ENCODE assay signal across 12 cellular contexts in the genomic region with DNA sequence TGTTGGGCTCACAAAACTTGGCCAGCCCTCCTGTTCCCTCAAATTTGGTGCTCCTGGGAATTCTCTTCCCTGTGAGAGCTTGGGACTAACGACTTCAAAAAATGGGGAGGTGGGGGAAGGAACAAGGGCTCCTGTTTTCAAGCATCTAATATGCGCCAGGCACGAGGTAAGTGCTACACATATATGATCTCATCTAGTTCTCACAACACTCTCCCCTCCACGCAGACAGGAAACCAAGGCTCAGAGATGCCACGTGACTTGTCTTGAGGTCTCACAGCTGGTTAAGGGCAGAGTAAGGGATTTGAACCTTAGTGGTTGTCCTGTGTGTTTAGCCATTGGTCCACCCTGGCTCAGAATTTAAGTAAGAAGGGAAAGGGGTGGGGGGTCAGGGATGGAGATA.
A peak's percentile ranks its signal among the peaks of the same experiment; 100 is the strongest.
DNase-seq lines count a peak whose midpoint lies in the region; ATAC-seq, FAIRE-seq and TF ChIP-seq lines count a peak whose summit lies in the region.
"Had no signal": no experiment of that assay in that cellular context is flagged by ENCODE, and none has a peak within 500 bp of the region (broad histone marks: within the 10 kb centered on the region; RNA-seq: fewer than 3 reads in every experiment).

No MANE protein-coding gene starts in this region.

- no peak overlapping the region for H3K27ac ChIP-seq in small intestine (ENCODE audit: low read depth in 1 of 2, low read length in 1 of 2)
- H3K27ac ChIP-seq in ovary: no peak overlapping the region
- H3K27ac ChIP-seq in testis: no peak overlapping the region
- H3K27ac ChIP-seq: coronary artery, psoas muscle had no signal

- no peak for TF ChIP-seq POLR2A in ovary (IDR thresholded peaks at IDR 0.05)
- TF ChIP-seq POLR2A in testis (IDR thresholded peaks at IDR 0.05): no peak

- H3K27me3 ChIP-seq in small intestine (ENCODE audit: control insufficient read depth in 2 of 2, insufficient read depth in 2 of 2, low read length in 2 of 2) (no peaks in the 10 kb centered on the region), ovary (no peaks in the 10 kb centered on the region), testis (no peaks in the 10 kb centered on the region)

- TF ChIP-seq EP300 in ovary (IDR thresholded peaks at IDR 0.05): no peak

- no peak for ATAC-seq in HG03097 (IDR thresholded peaks at IDR 0.05; ENCODE audit: low FRiP score, unreplicated experiment)
- ATAC-seq: psoas muscle had no signal

- FAIRE-seq in GM19239 (lab: Jason Lieb, UNC) (no peak), small intestine (lab: Jason Lieb, UNC) (no peak)

- H3K9me3 ChIP-seq in small intestine (ENCODE audit: control insufficient read depth, low read depth) (no peaks in the 10 kb centered on the region), ovary (no peaks in the 10 kb centered on the region), testis (no peaks in the 10 kb centered on the region)
- H3K9me3 ChIP-seq: psoas muscle had no signal

- H3K4me1 ChIP-seq in small intestine (ENCODE audit: control insufficient read depth in 2 of 2, insufficient read depth in 1 of 2, low read depth in 1 of 2, low read length in 1 of 2): no peaks in the 10 kb centered on the region
- H3K4me1 ChIP-seq in ovary (ENCODE audit: insufficient read depth): no peaks in the 10 kb centered on the region
- peaks cover 12% of the 10 kb centered on the region for H3K4me1 ChIP-seq in testis
- H3K4me1 ChIP-seq: psoas muscle had no signal

- intact Hi-C loops in ovary (cut with DNase I) (no loop called here), testis (cut with DNase I; ENCODE audit: low total_unique reads) (no loop called here)

- TF ChIP-seq CTCF in cardiac fibroblast (IDR thresholded peaks at IDR 0.05; ENCODE audit: low read depth, low read length) (no peak), ovary (IDR thresholded peaks at IDR 0.05) (no peak), testis (IDR thresholded peaks at IDR 0.05) (no peak)

- H3K4me3 ChIP-seq in cardiac fibroblast (replicated peaks in 1 of 2; ENCODE audit: low read depth in 2 of 2, low read length in 2 of 2) (no peak overlapping the region), small intestine (ENCODE audit: low read depth in 1 of 2, low read length in 2 of 2) (no peak overlapping the region), ovary (no peak overlapping the region), testis (no peak overlapping the region)
- H3K4me3 ChIP-seq: coronary artery, psoas muscle had no signal

- 47 to 80% (median 63%) methylated on average over 5 of the region's 5 CpGs for WGBS in small intestine, 3 donors
- 46 to 52% (median 47%) methylated on average over 5 of the region's 5 CpGs for WGBS in ovary, 3 donors
- WGBS in testis, 2 donors: 75 to 80% methylated on average over 5 of the region's 5 CpGs

- no peaks in the 10 kb centered on the region for H3K36me3 ChIP-seq in small intestine (ENCODE audit: control insufficient read depth in 2 of 2, insufficient read depth in 2 of 2, low read length in 2 of 2)
- H3K36me3 ChIP-seq in ovary: no peaks in the 10 kb centered on the region
- no peaks in the 10 kb centered on the region for H3K36me3 ChIP-seq in testis (ENCODE audit: low read depth, missing control alignments)

- DNase-seq in GM19239 (ENCODE audit: insufficient read length, low spot score): peak; percentile 23
- DNase-seq in SK-N-DZ (ENCODE audit: low spot score): peak; percentile 59
- peak; percentile 70 to 77 for DNase-seq in cardiac fibroblast (ENCODE audit: low read depth in 2 of 2)
- DNase-seq in small intestine: peak; percentile 37
- no peak for DNase-seq in putamen (ENCODE audit: low spot score)
- no peak for DNase-seq in ovary
- DNase-seq in testis: no peak
- DNase-seq: NCI-H82, psoas muscle, substantia nigra had no signal

Comparison
In these comparisons a context has a peak if more than half of its experiments do, and no peak if none do; other contexts are left out.
1. DNase-seq: peak in GM19239 (single experiment), SK-N-DZ (single experiment), cardiac fibroblast (2 of 2) and small intestine (single experiment); none in putamen (single experiment), ovary (0 of 5) and testis (single experiment).